Comparison of ENCODE assay signal across 8 cellular contexts in the genomic region with DNA sequence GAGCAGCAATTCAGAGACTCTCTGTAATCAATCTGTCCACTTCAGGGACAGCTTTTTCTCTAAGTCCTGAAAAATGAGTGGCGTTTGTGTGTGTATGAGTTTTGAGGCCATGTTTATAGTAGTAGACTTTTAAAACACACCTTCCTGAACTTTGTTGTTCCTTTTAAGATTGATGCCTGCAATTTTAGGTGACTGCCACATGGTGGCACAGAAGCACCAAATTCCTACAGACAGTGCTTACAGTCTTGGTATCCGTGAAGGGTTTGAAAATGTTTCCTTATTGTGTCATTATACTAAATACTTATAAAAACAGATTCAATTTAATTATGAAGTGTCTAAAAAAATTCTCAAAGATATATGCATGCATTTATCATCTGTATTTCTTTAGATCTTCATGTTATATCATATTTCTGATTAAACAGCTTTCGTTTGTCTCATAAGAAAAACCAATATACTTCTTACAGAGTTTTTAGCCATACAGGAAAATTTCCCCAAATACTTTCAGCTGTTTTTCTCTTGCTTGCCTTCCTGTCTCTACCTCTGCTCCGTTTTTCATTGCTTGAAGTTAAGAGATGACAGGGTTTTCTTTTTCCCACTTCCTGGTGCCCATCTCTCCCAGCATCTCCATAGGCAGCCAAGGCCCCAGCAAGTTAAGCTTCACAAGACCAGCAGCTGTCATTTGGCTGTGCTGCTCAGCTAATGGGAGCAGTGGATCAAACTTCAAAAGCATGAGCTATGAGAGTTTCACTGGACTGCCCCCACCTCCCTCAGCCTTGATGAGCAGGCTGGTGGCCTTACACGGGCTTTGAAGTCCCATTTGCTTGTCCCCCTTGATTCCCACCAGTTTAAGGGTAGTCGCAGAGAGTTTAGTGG.
DNase-seq lines count a peak whose midpoint lies in the region; ATAC-seq and TF ChIP-seq lines count a peak whose summit lies in the region.

No MANE protein-coding gene starts in this region.

- H3K4me3 ChIP-seq in IMR-90 (ENCODE audit: insufficient read depth, low read depth, low read length): no peak overlapping the region
- H3K4me3 ChIP-seq in right lobe of liver: no peak overlapping the region

- H3K27me3 ChIP-seq in IMR-90 (ENCODE audit: control insufficient read depth, insufficient read depth, low read length) (no peaks in the 10 kb centered on the region), right lobe of liver (no peaks in the 10 kb centered on the region)

- H2BK120ac ChIP-seq in IMR-90 (ENCODE audit: low read depth, low read length): no peak overlapping the region

- no peak overlapping the region for H2BK15ac ChIP-seq in IMR-90 (ENCODE audit: low read depth, low read length)

- peaks cover 9% of the 10 kb centered on the region for H3K9me1 ChIP-seq in IMR-90 (ENCODE audit: insufficient read depth, low read length)

- no peak overlapping the region for H2AK5ac ChIP-seq in IMR-90 (ENCODE audit: low read depth, low read length)

- POLR2A ChIA-PET in IMR-90 (lab: Charles Lee; ENCODE audit: unreplicated experiment): no interaction called here

- H3K79me1 ChIP-seq in IMR-90 (ENCODE audit: low read depth in 1 of 2, low read length in 2 of 2): no peaks in the 10 kb centered on the region

- DNase-seq in NCI-H82 (lab: John Stamatoyannopoulos, UW): peak; percentile 53
- no peak for DNase-seq in NCI-H82 treated with DMSO at 0.1 percent for 48 hours (lab: John Stamatoyannopoulos, UW; ENCODE audit: unreplicated experiment)
- DNase-seq in IMR-90: peak; percentile 65
- DNase-seq in amniotic epithelial cell (ENCODE audit: low read depth): peak; percentile 57
- DNase-seq in right lobe of liver: no peak
- DNase-seq in NCI-H2227 (lab: John Stamatoyannopoulos, UW; ENCODE audit: unreplicated experiment): no peak
- DNase-seq in GF-D8 (lab: John Stamatoyannopoulos, UW): no peak

- no peak overlapping the region for H3K9ac ChIP-seq in IMR-90 (ENCODE audit: low read depth, low read length)

- TF ChIP-seq POLR2A in IMR-90 (IDR thresholded peaks at IDR 0.05; ENCODE audit: low read depth, low read length) (peak; percentile 45; the same call in 1 of the 2 replicates), right lobe of liver (IDR thresholded peaks at IDR 0.05) (no peak)

- no peak overlapping the region for H3K4me2 ChIP-seq in IMR-90 (ENCODE audit: low read depth, low read length)

- H3K56ac ChIP-seq in IMR-90 (ENCODE audit: extremely low read depth, insufficient read depth, low read length): no peak overlapping the region

- peak; percentile 91 for TF ChIP-seq RAD21 in IMR-90 (IDR thresholded peaks at IDR 0.05; ENCODE audit: low read length)

- dilution Hi-C loops in IMR-90 (cut with HindIII; ENCODE audit: low sequenced_read_pairs, unreplicated experiment): loop anchor here (25.0 kb wide), 1 partner anchor 1199 kb away; no protein-coding TSS in a partner anchor

- no peak overlapping the region for H2BK5ac ChIP-seq in IMR-90 (ENCODE audit: low read depth, low read length, poor library complexity, severe bottlenecking)

- intact Hi-C loops in IMR-90 (cut with micrococcal nuclease): loop anchor here (1.0 to 5.0 kb wide), 3 partner anchors 244 to 1204 kb away; no protein-coding TSS in a partner anchor
- intact Hi-C loops in right lobe of liver (cut with DNase I): no loop called here

- H4K5ac ChIP-seq in IMR-90 (ENCODE audit: low read depth, low read length): no peak overlapping the region

- H3K4me1 ChIP-seq in IMR-90 (ENCODE audit: control insufficient read depth, insufficient read depth, low read length): peaks cover 5% of the 10 kb centered on the region
- H3K4me1 ChIP-seq in right lobe of liver: no peaks in the 10 kb centered on the region

- H3K4ac ChIP-seq in IMR-90 (ENCODE audit: low read depth, low read length): no peak overlapping the region

- no peak overlapping the region for H3K18ac ChIP-seq in IMR-90 (ENCODE audit: low read depth, low read length)

- CTCF ChIA-PET in IMR-90 (lab: Yijun Ruan, JAX): interaction anchor here (0.8 to 2.7 kb wide), 4 partner anchors 46 to 1204 kb away, joined by 3 to 9 read pairs (median 4); no protein-coding TSS in a partner anchor

- no TSS peak for BruUV-seq in IMR-90 (replicated peaks; lab: Mats Ljungman, UMichigan)

- TF ChIP-seq CTCF in IMR-90 (conservative IDR thresholded peaks at IDR 0.05; ENCODE audit: low read depth, low read length) (peak; percentile 87), right lobe of liver (IDR thresholded peaks at IDR 0.05) (peak; percentile 46 to 75 (median 66))

- H4K8ac ChIP-seq in IMR-90 (ENCODE audit: low read depth in 2 of 2, low read length in 2 of 2): no peak overlapping the region

- H2AK9ac ChIP-seq in IMR-90 (replicated peaks; ENCODE audit: low read depth, low read length, poor library complexity): no peak overlapping the region

- H3K36me3 ChIP-seq in IMR-90 (ENCODE audit: control insufficient read depth, insufficient read depth, low read length) (no peaks in the 10 kb centered on the region), right lobe of liver (no peaks in the 10 kb centered on the region)

- no CpG with 5 or more reads among the region's 6 CpGs for WGBS in IMR-90 (ENCODE audit: extremely low coverage in 2 of 2, insufficient read length in 1 of 2), 2 experiments
- WGBS in right lobe of liver (ENCODE audit: insufficient coverage, low coverage, low lambda C conversion rate, missing lambda C conversion rate): 51% methylated on average over 5 of the region's 6 CpGs

- in situ Hi-C loops in IMR-90 (cut with MboI; ENCODE audit: low sequenced_read_pairs): loop anchor here (25.0 kb wide), 1 partner anchor 849 kb away; no protein-coding TSS in a partner anchor

- no peak overlapping the region for H2BK20ac ChIP-seq in IMR-90 (ENCODE audit: low read depth, low read length)

- H2AFZ ChIP-seq in IMR-90 (replicated peaks; ENCODE audit: low read length, poor library complexity): no peak overlapping the region

- no peak overlapping the region for H3K27ac ChIP-seq in IMR-90 (ENCODE audit: insufficient read depth, low read length)
- no peak overlapping the region for H3K27ac ChIP-seq in right lobe of liver

- H3K9me3 ChIP-seq in IMR-90 (ENCODE audit: control insufficient read depth, insufficient read depth, low read length) (no peaks in the 10 kb centered on the region), right lobe of liver (no peaks in the 10 kb centered on the region)

- peak; percentile 81 for ATAC-seq in IMR-90 (ENCODE audit: low read depth)
- ATAC-seq in right lobe of liver: peak; percentile 53 to 89 (median 77)
- no peak for ATAC-seq in GM21723 (IDR thresholded peaks at IDR 0.05; ENCODE audit: unreplicated experiment)

- no peaks in the 10 kb centered on the region; the same call in 1 of the 2 replicates for H4K20me1 ChIP-seq in IMR-90 (ENCODE audit: insufficient read depth, low read length)

- no peak overlapping the region for H4K91ac ChIP-seq in IMR-90 (ENCODE audit: insufficient read depth, low read depth, low read length)

- no peak overlapping the region for H3K14ac ChIP-seq in IMR-90 (replicated peaks; ENCODE audit: low read depth, low read length)

- no peak overlapping the region for H3K23ac ChIP-seq in IMR-90 (ENCODE audit: low read depth, low read length)

TF ChIP-seq in IMR-90, 13 proteins besides CTCF, POLR2A, EP300 and RAD21:
- TF ChIP-seq SMC3 (IDR thresholded peaks at IDR 0.05; ENCODE audit: low read depth, low read length): peak; percentile 91
- TF ChIP-seq RFX5 (IDR thresholded peaks at IDR 0.05; ENCODE audit: low read depth, low read length): no peak

Comparison
In these comparisons a context has a peak if more than half of its experiments do, and no peak if none do; other contexts are left out.
1. DNase-seq: peak in NCI-H82 (single experiment), IMR-90 (single experiment) and amniotic epithelial cell (single experiment); none in NCI-H82 treated with DMSO at 0.1 percent for 48 hours (single experiment), right lobe of liver (0 of 3), NCI-H2227 (single experiment) and GF-D8 (single experiment).